Comparison of ENCODE assay signal across 21 cellular contexts in genomic region chr6:6984585-6985366, GRCh38.
DNase-seq lines count a peak whose midpoint lies in the region; ATAC-seq, FAIRE-seq and TF ChIP-seq lines count a peak whose summit lies in the region.
"Had no signal": no experiment of that assay in that cellular context is flagged by ENCODE, and none has a peak within 500 bp of the region (broad histone marks: within the 10 kb centered on the region; RNA-seq: fewer than 3 reads in every experiment).

No MANE protein-coding gene starts in this region.

- H3K4me2 ChIP-seq in H1 (ENCODE audit: insufficient read depth in 1 of 2, low read depth in 2 of 2, low read length in 2 of 2) = no peak overlapping the region

- no peak overlapping the region for H3K56ac ChIP-seq in H1 (replicated peaks; ENCODE audit: insufficient read length, low read depth, low read length)

- H3K4me1 ChIP-seq in H1 (replicated peaks in 1 of 4; ENCODE audit: control insufficient read depth in 3 of 4, insufficient read depth in 4 of 4, low read length in 3 of 4) (no peaks in the 10 kb centered on the region), small intestine (ENCODE audit: control insufficient read depth in 2 of 2, insufficient read depth in 1 of 2, low read depth in 1 of 2, low read length in 1 of 2) (no peaks in the 10 kb centered on the region), upper lobe of left lung (peaks cover 0 to 4% (median 0%) of the 10 kb centered on the region in 4 donors)
- H3K4me1 ChIP-seq: SJCRH30 had no signal

- H4K5ac ChIP-seq in H1 (ENCODE audit: insufficient read length, low read depth, low read length) = no peak overlapping the region

- no peak overlapping the region for H4K8ac ChIP-seq in H1 (ENCODE audit: extremely low read depth, insufficient read depth, low read length)

- no peak overlapping the region for H3K18ac ChIP-seq in H1 (ENCODE audit: extremely low read depth, low read length)

- H3K36me3 ChIP-seq in H1 (ENCODE audit: control insufficient read depth in 2 of 4, insufficient read depth in 4 of 4, low read length in 3 of 4) = no peaks in the 10 kb centered on the region
- no peaks in the 10 kb centered on the region for H3K36me3 ChIP-seq in small intestine (ENCODE audit: control insufficient read depth in 2 of 2, insufficient read depth in 2 of 2, low read length in 2 of 2)
- no peaks in the 10 kb centered on the region for H3K36me3 ChIP-seq in upper lobe of left lung
- H3K36me3 ChIP-seq: MG63, SJCRH30 had no signal

- H3K23ac ChIP-seq in H1 (ENCODE audit: insufficient read length) = no peak overlapping the region

- no peak overlapping the region for H4K91ac ChIP-seq in H1 (replicated peaks; ENCODE audit: insufficient read length, low read length)

- H4K20me1 ChIP-seq in H1 (replicated peaks in 1 of 2; ENCODE audit: control insufficient read depth in 1 of 2, insufficient read depth in 2 of 2, low read length in 2 of 2) = no peaks in the 10 kb centered on the region

- no peaks in the 10 kb centered on the region for H3K27me3 ChIP-seq in H1 (replicated peaks in 1 of 4; ENCODE audit: control insufficient read depth in 3 of 4, extremely low read depth in 1 of 4, insufficient read depth in 3 of 4, low read length in 3 of 4)
- H3K27me3 ChIP-seq in small intestine (ENCODE audit: control insufficient read depth in 2 of 2, insufficient read depth in 2 of 2, low read length in 2 of 2) = no peaks in the 10 kb centered on the region
- no peaks in the 10 kb centered on the region for H3K27me3 ChIP-seq in upper lobe of left lung
- H3K27me3 ChIP-seq: MG63, SJCRH30 had no signal

- H2BK5ac ChIP-seq in H1 (ENCODE audit: low read depth, low read length) = no peak overlapping the region

- H2AK5ac ChIP-seq in H1 (ENCODE audit: low read depth, low read length) = no peak overlapping the region

- TF ChIP-seq CTCF in H1 (IDR thresholded peaks at IDR 0.05; ENCODE audit: control extremely low read depth in 1 of 3, insufficient read depth in 1 of 3, low read depth in 1 of 3, low read length in 3 of 3) (no peak), upper lobe of left lung (IDR thresholded peaks at IDR 0.05) (no peak)

- no peak overlapping the region for H2AFZ ChIP-seq in H1 (ENCODE audit: low read length)

- DNase-seq in DMS53 treated with DMSO at 0.1 percent for 48 hours (lab: John Stamatoyannopoulos, UW; ENCODE audit: unreplicated experiment) (peak; percentile 68), NCI-H69 (lab: John Stamatoyannopoulos, UW) (peak; percentile 31), H1 (ENCODE audit: low read depth in 1 of 2, low spot score in 2 of 2) (no peak), small intestine (peak; percentile 62), upper lobe of left lung (no peak), hippocampal formation (lab: John Stamatoyannopoulos, UW) (no peak), SHP77 (lab: John Stamatoyannopoulos, UW) (no peak)
- DNase-seq: ACHN; CD4-positive, CD25-positive, alpha-beta regulatory T cell; DMS79; IMR-90; Karpas-422; NCI-H1092; NCI-H1436 treated with DMSO at 0.1 percent for 48 hours; NCI-H2227 treated with DMSO at 0.1 percent for 48 hours; PC-3; SJCRH30; T-helper 2 cell had no signal

- H2BK120ac ChIP-seq in H1 (replicated peaks; ENCODE audit: low read depth, low read length) = no peak overlapping the region

- H3K9me3 ChIP-seq in H1 (ENCODE audit: insufficient read depth in 2 of 2, low read depth in 1 of 2, low read length in 1 of 2) = no peaks in the 10 kb centered on the region
- no peaks in the 10 kb centered on the region for H3K9me3 ChIP-seq in small intestine (ENCODE audit: control insufficient read depth, low read depth)
- no peaks in the 10 kb centered on the region for H3K9me3 ChIP-seq in upper lobe of left lung
- H3K9me3 ChIP-seq: MG63, SJCRH30 had no signal

- no peak overlapping the region for H3K14ac ChIP-seq in H1 (ENCODE audit: insufficient read length)

- FAIRE-seq in H1 (lab: Jason Lieb, UNC) = no peak
- no peak for FAIRE-seq in small intestine (lab: Jason Lieb, UNC)
- FAIRE-seq: GM12892, H54 had no signal

- no peak for ATAC-seq in upper lobe of left lung (ENCODE audit: low FRiP score in 2 of 2)
- ATAC-seq: PC-3 had no signal

- CTCF ChIA-PET in H1 (lab: Charles Lee; ENCODE audit: partially characterized antibody) = interaction anchor here (1.0 kb wide), 1 partner anchor 11 kb away, joined by 3 read pairs; no protein-coding TSS in a partner anchor

- no peak overlapping the region for H2BK12ac ChIP-seq in H1 (ENCODE audit: low read depth, low read length)

- no peak overlapping the region for H3K4ac ChIP-seq in H1 (replicated peaks; ENCODE audit: insufficient read length, low read depth, low read length)

- H2BK20ac ChIP-seq in H1 (ENCODE audit: low read length) = no peak overlapping the region

- H3K79me2 ChIP-seq in H1 (ENCODE audit: control insufficient read depth in 1 of 2, insufficient read depth in 2 of 2, low read length in 2 of 2) = no peaks in the 10 kb centered on the region

- TF ChIP-seq EP300 in H1 (IDR thresholded peaks at IDR 0.05; ENCODE audit: borderline replicate concordance in 1 of 2, low read depth in 2 of 2, low read length in 2 of 2) (no peak), upper lobe of left lung (IDR thresholded peaks at IDR 0.05) (no peak)

- H3K4me3 ChIP-seq in H1 (ENCODE audit: extremely low read depth in 1 of 4, insufficient read depth in 2 of 4, low read depth in 3 of 4, low read length in 4 of 4) = no peak overlapping the region
- no peak overlapping the region for H3K4me3 ChIP-seq in small intestine (ENCODE audit: low read depth in 1 of 2, low read length in 2 of 2)
- H3K4me3 ChIP-seq in upper lobe of left lung = no peak overlapping the region
- H3K4me3 ChIP-seq: MG63, SJCRH30 had no signal

- H2BK15ac ChIP-seq in H1 (ENCODE audit: low read length) = 0 out of 2 replicates have a peak overlapping the region, but pooled peaks have one; percentile 34

- TF ChIP-seq RAD21 in H1 (IDR thresholded peaks at IDR 0.05 in 1 of 2, conservative IDR thresholded peaks at IDR 0.05 in 1 of 2; ENCODE audit: low read depth in 2 of 2, low read length in 2 of 2) = no peak

- WGBS in H1 (ENCODE audit: extremely low coverage in 1 of 2, insufficient coverage in 1 of 2, insufficient read length in 1 of 2, insufficient replicate concordance in 2 of 2, low coverage in 1 of 2, low lambda C conversion rate in 2 of 2, missing lambda C conversion rate in 1 of 2), 2 experiments = 94% methylated on average over 12 of the region's 13 CpGs; no CpG with 5 or more reads in 1 of the 2 experiments
- 56 to 70% (median 61%) methylated on average over 13 of the region's 13 CpGs for WGBS in small intestine, 3 donors
- WGBS in upper lobe of left lung, 2 donors = 87 to 94% methylated on average over 13 of the region's 13 CpGs

- no peaks in the 10 kb centered on the region for H3K79me1 ChIP-seq in H1 (ENCODE audit: low read depth, low read length)

- H3K23me2 ChIP-seq in H1 (ENCODE audit: low read depth, low read length) = no peaks in the 10 kb centered on the region

- no peak overlapping the region for H3K27ac ChIP-seq in H1 (ENCODE audit: low read depth, low read length)
- no peak overlapping the region for H3K27ac ChIP-seq in small intestine (ENCODE audit: low read depth in 1 of 2, low read length in 1 of 2)
- H3K27ac ChIP-seq in upper lobe of left lung = no peak overlapping the region
- H3K27ac ChIP-seq: SJCRH30 had no signal

- TF ChIP-seq POLR2A in H1 (IDR thresholded peaks at IDR 0.05; ENCODE audit: control extremely low read depth in 1 of 2, low read depth in 2 of 2, low read length in 2 of 2) (no peak), upper lobe of left lung (IDR thresholded peaks at IDR 0.05) (no peak)

- POLR2A ChIA-PET in H1 (lab: Charles Lee; ENCODE audit: partially characterized antibody) = no interaction called here

- no peak overlapping the region for H3K9ac ChIP-seq in H1 (replicated peaks in 1 of 4; ENCODE audit: extremely low read depth in 1 of 4, low read depth in 3 of 4, low read length in 3 of 4)

TF ChIP-seq in H1, 55 proteins besides CTCF, POLR2A, EP300 and RAD21:
- TF ChIP-seq CEBPB (IDR thresholded peaks at IDR 0.05; ENCODE audit: low read depth, low read length) = no peak
- no peak for TF ChIP-seq CHD2 (IDR thresholded peaks at IDR 0.05; ENCODE audit: low read length)
- no peak for TF ChIP-seq MAX (IDR thresholded peaks at IDR 0.05)
- TF ChIP-seq JUN (IDR thresholded peaks at IDR 0.05; ENCODE audit: low read depth, low read length) = no peak
- no peak for TF ChIP-seq GTF2F1 (IDR thresholded peaks at IDR 0.05; ENCODE audit: borderline replicate concordance, low read depth, low read length)
- TF ChIP-seq FOSL1 (IDR thresholded peaks at IDR 0.05; ENCODE audit: insufficient read depth, low read depth, low read length) = no peak
- TF ChIP-seq ASH2L (IDR thresholded peaks at IDR 0.05; ENCODE audit: low read length) = no peak
- no peak for TF ChIP-seq PHF8 (conservative IDR thresholded peaks at IDR 0.05; ENCODE audit: low read depth, low read length)
- TF ChIP-seq NANOG (IDR thresholded peaks at IDR 0.05; ENCODE audit: insufficient read depth, low read depth, low read length, poor library complexity, severe bottlenecking) = no peak
- TF ChIP-seq BCL11A (IDR thresholded peaks at IDR 0.05; ENCODE audit: low read depth in 2 of 2, low read length in 2 of 2) = no peak
- TF ChIP-seq CBX8 (IDR thresholded peaks at IDR 0.05; ENCODE audit: borderline replicate concordance, low read depth, low read length) = no peak
- TF ChIP-seq HDAC6 (IDR thresholded peaks at IDR 0.05; ENCODE audit: low read depth, low read length) = no peak
- TF ChIP-seq YY1 (IDR thresholded peaks at IDR 0.05; ENCODE audit: low read depth, low read length) = no peak
- no peak for TF ChIP-seq POLR2AphosphoS5 (IDR thresholded peaks at IDR 0.05; ENCODE audit: low read depth, low read length)
- TF ChIP-seq BACH1 (IDR thresholded peaks at IDR 0.05; ENCODE audit: low read length) = no peak
- no peak for TF ChIP-seq SIX5 (IDR thresholded peaks at IDR 0.05; ENCODE audit: low read depth, low read length)
TF ChIP-seq in H1: peak in this region for 0.

Comparison
In these comparisons a context has a peak if more than half of its experiments do, and no peak if none do; other contexts are left out.
1. DNase-seq: peak in DMS53 treated with DMSO at 0.1 percent for 48 hours (single experiment), NCI-H69 (single experiment) and small intestine (single experiment); none in H1 (0 of 2), upper lobe of left lung (0 of 2), hippocampal formation (0 of 2) and SHP77 (0 of 2).